ENCODE assay signal across 34 cellular contexts in genomic region chrX:115013705-115014104, GRCh38. TPM values are rescaled to one million over a fixed set of nuclear protein-coding genes. Genes with fewer than 3 reads are reported as not detected.
DNase-seq lines count a peak whose midpoint lies in the region; ATAC-seq and TF ChIP-seq lines count a peak whose summit lies in the region.
"Had no signal": no experiment of that assay in that cellular context is flagged by ENCODE, and none has a peak within 500 bp of the region (broad histone marks: within the 10 kb centered on the region; RNA-seq: fewer than 3 reads in every experiment).

No MANE protein-coding gene starts in this region.

- no peak overlapping the region for H3K4me3 ChIP-seq in AG10803 (ENCODE audit: low read length)
- H3K4me3 ChIP-seq in choroid plexus epithelial cell (ENCODE audit: low read depth, low read length) = no peak overlapping the region
- no peak overlapping the region for H3K4me3 ChIP-seq in fibroblast of the aortic adventitia (ENCODE audit: low read depth, low read length)
- H3K4me3 ChIP-seq in esophagus squamous epithelium = no peak overlapping the region
- H3K4me3 ChIP-seq: esophagus muscularis mucosa, heart right ventricle, MG63, pancreas, transverse colon had no signal

- H3K36me3 ChIP-seq in esophagus squamous epithelium = no peaks in the 10 kb centered on the region
- H3K36me3 ChIP-seq: BE2C, esophagus muscularis mucosa, heart right ventricle, MG63, pancreas, transverse colon had no signal

- DNase-seq in AG10803 (ENCODE audit: low read depth) (peak; percentile 38), NCI-H460 (ENCODE audit: extremely low read depth, low read depth) (peak; percentile 21), choroid plexus epithelial cell (ENCODE audit: low read depth) (peak; percentile 35), fibroblast of the aortic adventitia (ENCODE audit: low read depth) (peak; percentile 57), glomerular visceral epithelial cell (ENCODE audit: extremely low spot score) (no peak), left colon (no peak), esophagus squamous epithelium (lab: John Stamatoyannopoulos, UW) (no peak), T-helper 17 cell (no peak)
- DNase-seq: activated CD4-positive, alpha-beta T cell treated with anti-CD3 and anti-CD28 coated beads for 4 hours; activated CD8-positive, alpha-beta memory T cell treated with anti-CD3 and anti-CD28 coated beads for 24 hours; activated gamma-delta T cell; activated naive CD8-positive, alpha-beta T cell treated with anti-CD3 and anti-CD28 coated beads, Interleukin-2, amount 50 U/mL, for 24 hours; activated T-cell treated with anti-CD3 and anti-CD28 coated beads, Interleukin-2, amount 50 U/mL, for 24 hours; BE2C; DMS153; effector memory CD8-positive, alpha-beta T cell; GDM1; heart right ventricle; KBM-7; left cardiac atrium; MG63; NCI-H1417; NCI-H2029 treated with DMSO at 0.1 percent for 48 hours; NCI-H2227 treated with DMSO at 0.1 percent for 48 hours; NCI-H774; pancreas; right cardiac atrium; stimulated activated CD4-positive, alpha-beta T cell treated with anti-CD3 and anti-CD28 coated beads, Interleukin-2, amount 100 ng/mL, for 48 hours; transverse colon had no signal

- intact Hi-C loops in left colon (cut with DNase I, micrococcal nuclease) (no loop called here), esophagus squamous epithelium (cut with DNase I) (no loop called here)

- H3K4me1 Mint-ChIP-seq in T-helper 17 cell = no peaks in the 10 kb centered on the region
- H3K4me1 Mint-ChIP-seq: activated naive CD8-positive, alpha-beta T cell treated with anti-CD3 and anti-CD28 coated beads, Interleukin-2, amount 50 U/mL, for 24 hours had no signal

- H3K9me3 ChIP-seq in esophagus squamous epithelium (no peaks in the 10 kb centered on the region), T-helper 17 cell (ENCODE audit: control insufficient read depth, low read length, poor library complexity, severe bottlenecking) (no peaks in the 10 kb centered on the region)
- H3K9me3 ChIP-seq: BE2C, esophagus muscularis mucosa, heart right ventricle, MG63, pancreas, transverse colon had no signal

- no peaks in the 10 kb centered on the region for H3K4me1 ChIP-seq in esophagus squamous epithelium
- H3K4me1 ChIP-seq: BE2C, esophagus muscularis mucosa, heart right ventricle, pancreas, transverse colon had no signal

- H3K4me3 Mint-ChIP-seq in T-helper 17 cell = no peak overlapping the region
- H3K4me3 Mint-ChIP-seq: activated naive CD8-positive, alpha-beta T cell treated with anti-CD3 and anti-CD28 coated beads, Interleukin-2, amount 50 U/mL, for 24 hours; activated T-cell treated with anti-CD3 and anti-CD28 coated beads, Interleukin-2, amount 50 U/mL, for 24 hours; brain; effector memory CD8-positive, alpha-beta T cell had no signal

- no peak overlapping the region for H3K27ac ChIP-seq in esophagus squamous epithelium
- H3K27ac ChIP-seq: esophagus muscularis mucosa, heart right ventricle, pancreas, transverse colon, VCaP had no signal

- no peaks in the 10 kb centered on the region for H3K27me3 Mint-ChIP-seq in T-helper 17 cell
- H3K27me3 Mint-ChIP-seq: activated naive CD8-positive, alpha-beta T cell treated with anti-CD3 and anti-CD28 coated beads, Interleukin-2, amount 50 U/mL, for 24 hours; brain; effector memory CD8-positive, alpha-beta T cell had no signal

- TF ChIP-seq POLR2A in esophagus squamous epithelium (IDR thresholded peaks at IDR 0.05) = no peak

- 44 to 52% methylated on average over 3 of the region's 3 CpGs for WGBS in esophagus squamous epithelium, 2 donors

- no peaks in the 10 kb centered on the region for H3K27me3 ChIP-seq in esophagus squamous epithelium
- H3K27me3 ChIP-seq: BE2C, esophagus muscularis mucosa, MG63, transverse colon had no signal

- H3K27ac Mint-ChIP-seq in T-helper 17 cell = no peak overlapping the region
- H3K27ac Mint-ChIP-seq: activated naive CD8-positive, alpha-beta T cell treated with anti-CD3 and anti-CD28 coated beads, Interleukin-2, amount 50 U/mL, for 24 hours; activated T-cell treated with anti-CD3 and anti-CD28 coated beads, Interleukin-2, amount 50 U/mL, for 24 hours; brain; effector memory CD8-positive, alpha-beta T cell had no signal

- no peaks in the 10 kb centered on the region for H3K36me3 Mint-ChIP-seq in T-helper 17 cell (ENCODE audit: low read depth)
- H3K36me3 Mint-ChIP-seq: brain had no signal

- ATAC-seq in left colon (no peak), T-helper 17 cell (no peak)
- ATAC-seq: activated naive CD8-positive, alpha-beta T cell treated with anti-CD3 and anti-CD28 coated beads, Interleukin-2, amount 50 U/mL, for 24 hours; effector memory CD8-positive, alpha-beta T cell; heart right ventricle; left cardiac atrium; pancreas; right cardiac atrium; SK-N-SH treated with all-trans-retinoic acid at 6 μM for 48 hours had no signal

- TF ChIP-seq CTCF in AG10803 (conservative IDR thresholded peaks at IDR 0.05; ENCODE audit: low read length) (no peak), choroid plexus epithelial cell (conservative IDR thresholded peaks at IDR 0.05; ENCODE audit: low read depth, low read length) (no peak), fibroblast of the aortic adventitia (IDR thresholded peaks at IDR 0.05; ENCODE audit: insufficient read depth, low read length) (no peak), esophagus squamous epithelium (IDR thresholded peaks at IDR 0.05) (no peak)

RNA-seq across cellular contexts. Expression of gene IL13RA2, which starts 3.7 kb away (rescaled TPM):
- 24.2 and 24.5 TPM in 2 replicates for total RNA-seq in NCI-H460 (2014; rRNA removed; shearing (Covaris generic))
- polyA plus RNA-seq in NCI-H460 (2014; cell fraction: nucleus; rRNA removed) = 2.1 and 8.8 TPM in 2 replicates
- total RNA-seq in fibroblast of the aortic adventitia (ENCODE audit: low replicate concordance) (21.8 and 213 TPM in 2 replicates), left colon (under 1 TPM; 0.34 to 0.95 TPM), esophagus squamous epithelium (under 1 TPM in 2 of 4 donors, not detected in 2; 0.38 to 0.44 TPM), T-helper 17 cell (not detected)
- total RNA-seq: HT-29, transverse colon had no signal

Comparison
In these comparisons a context has a peak if more than half of its experiments do, and no peak if none do; other contexts are left out.
1. DNase-seq: peak in AG10803 (single experiment), NCI-H460 (single experiment), choroid plexus epithelial cell (single experiment) and fibroblast of the aortic adventitia (single experiment); none in glomerular visceral epithelial cell (single experiment), left colon (0 of 2), esophagus squamous epithelium (single experiment) and T-helper 17 cell (0 of 3).
2. RNA of gene IL13RA2, which starts 3.7 kb away (total RNA-seq): 21.8 to 213 TPM in fibroblast of the aortic adventitia and 24.2 to 24.5 TPM in NCI-H460; 0.34 to 0.95 TPM in left colon, 0.38 to 0.44 TPM in esophagus squamous epithelium and not detected in T-helper 17 cell; every median in the first group is over 10 times any median in the second.